In the genomic region with DNA sequence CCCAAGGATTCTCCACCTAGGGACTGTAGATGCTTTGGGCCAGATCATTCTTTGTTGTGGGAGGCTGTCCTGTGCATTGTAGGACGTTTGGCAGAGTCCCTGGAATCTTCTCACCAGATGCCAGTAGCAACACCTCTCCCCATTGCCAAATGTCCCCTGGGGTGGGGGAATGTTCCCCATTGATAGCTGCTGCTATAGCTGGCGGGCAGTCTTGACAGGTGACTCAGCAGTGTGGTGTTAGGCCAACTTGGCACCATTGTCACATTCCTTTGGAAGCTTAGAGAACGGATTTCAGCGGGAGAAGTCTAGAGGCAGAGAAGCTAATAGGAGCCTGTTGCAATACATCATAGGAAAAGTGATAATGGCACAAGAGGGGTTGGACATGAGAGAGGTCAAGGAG, we compare ENCODE assay signal across 9 cellular contexts.
DNase-seq lines count a peak whose midpoint lies in the region; ATAC-seq and TF ChIP-seq lines count a peak whose summit lies in the region.
"Had no signal": no experiment of that assay in that cellular context is flagged by ENCODE, and none has a peak within 500 bp of the region (broad histone marks: within the 10 kb centered on the region; RNA-seq: fewer than 3 reads in every experiment).

No MANE protein-coding gene starts in this region.

- peak in 1 of 4 donors; percentile 20 for TF ChIP-seq EP300 in upper lobe of left lung (IDR thresholded peaks at IDR 0.05)

- H3K79me2 ChIP-seq in MM.1S (ENCODE audit: low read length): no peaks in the 10 kb centered on the region

- H3K4me2 ChIP-seq in MM.1S (ENCODE audit: low read depth, low read length): no peak overlapping the region

- no peak for TF ChIP-seq POLR2A in upper lobe of left lung (IDR thresholded peaks at IDR 0.05)

- TF ChIP-seq CTCF in coronary artery (IDR thresholded peaks at IDR 0.05) (no peak), left lung (IDR thresholded peaks at IDR 0.05) (no peak), upper lobe of left lung (IDR thresholded peaks at IDR 0.05) (no peak), MM.1S (IDR thresholded peaks at IDR 0.05; ENCODE audit: low read length) (no peak)

- ATAC-seq in left lung: peak; percentile 94
- ATAC-seq in upper lobe of left lung (ENCODE audit: low FRiP score in 2 of 2): peak; percentile 75 to 82

- 29 to 53% methylated on average over 4 of the region's 4 CpGs for WGBS in upper lobe of left lung, 2 donors

- H2AFZ ChIP-seq in MM.1S (ENCODE audit: low read length): no peak overlapping the region

- H3K9me2 ChIP-seq in MM.1S (replicated peaks; ENCODE audit: insufficient read depth, low read length): no peaks in the 10 kb centered on the region

- no peak overlapping the region for H3K9ac ChIP-seq in MM.1S (ENCODE audit: low read length)

- H3K4me1 ChIP-seq in left lung (no peaks in the 10 kb centered on the region), upper lobe of left lung (no peaks in the 10 kb centered on the region), MM.1S (ENCODE audit: low read length) (no peaks in the 10 kb centered on the region)

- H3F3A ChIP-seq in MM.1S (ENCODE audit: insufficient read depth, low read length): no peaks in the 10 kb centered on the region

- no peaks in the 10 kb centered on the region for H3K9me3 ChIP-seq in MG63
- no peaks in the 10 kb centered on the region for H3K9me3 ChIP-seq in left lung
- no peaks in the 10 kb centered on the region for H3K9me3 ChIP-seq in upper lobe of left lung
- no peaks in the 10 kb centered on the region for H3K9me3 ChIP-seq in MM.1S (replicated peaks; ENCODE audit: insufficient read depth, low read length)

- intact Hi-C loops in left lung (cut with DNase I): no loop called here

- H3K27me3 ChIP-seq in MG63 (no peaks in the 10 kb centered on the region), left lung (peaks cover 0 to 2% of the 10 kb centered on the region in 2 donors), upper lobe of left lung (no peaks in the 10 kb centered on the region), MM.1S (replicated peaks; ENCODE audit: insufficient read depth, low read length) (no peaks in the 10 kb centered on the region)

- no peak overlapping the region for H3K4me3 ChIP-seq in MG63
- H3K4me3 ChIP-seq in coronary artery: no peak overlapping the region
- H3K4me3 ChIP-seq in left lung: no peak overlapping the region
- H3K4me3 ChIP-seq in upper lobe of left lung: no peak overlapping the region
- no peak overlapping the region for H3K4me3 ChIP-seq in MM.1S (ENCODE audit: low read length)

- no peaks in the 10 kb centered on the region for H4K20me1 ChIP-seq in MM.1S (ENCODE audit: insufficient read depth, low read length)

- H3K36me3 ChIP-seq in MG63 (no peaks in the 10 kb centered on the region), left lung (no peaks in the 10 kb centered on the region), upper lobe of left lung (no peaks in the 10 kb centered on the region), MM.1S (replicated peaks; ENCODE audit: insufficient read depth, low read length) (no peaks in the 10 kb centered on the region)

- H3K27ac ChIP-seq in coronary artery (no peak overlapping the region), left lung (no peak overlapping the region), upper lobe of left lung (no peak overlapping the region), MM.1S (ENCODE audit: low read length) (no peak overlapping the region)

- DNase-seq in MG63 (peak; percentile 96), coronary artery (ENCODE audit: low spot score) (peak; percentile 76), left lung (peak in 1 of 2 donors; percentile 53), upper lobe of left lung (peak in 1 of 2 donors; percentile 67), MM.1S (no peak), HCEC 1CT (no peak), DMS153 (lab: John Stamatoyannopoulos, UW) (no peak), SKM-1 (lab: John Stamatoyannopoulos, UW; ENCODE audit: unreplicated experiment) (no peak)
- DNase-seq: activated CD4-positive, alpha-beta T cell treated with anti-CD3 and anti-CD28 coated beads, Interleukin-2, amount 10 ng/mL, durations not matched to agents 7 days and 5 days had no signal

Comparison
In these comparisons a context has a peak if more than half of its experiments do, and no peak if none do; other contexts are left out.
1. DNase-seq: peak in MG63 (single experiment) and coronary artery (single experiment); none in MM.1S (single experiment), HCEC 1CT (single experiment), DMS153 (single experiment) and SKM-1 (single experiment).